37 cellular contexts compared by ENCODE assay signal in the genomic region with DNA sequence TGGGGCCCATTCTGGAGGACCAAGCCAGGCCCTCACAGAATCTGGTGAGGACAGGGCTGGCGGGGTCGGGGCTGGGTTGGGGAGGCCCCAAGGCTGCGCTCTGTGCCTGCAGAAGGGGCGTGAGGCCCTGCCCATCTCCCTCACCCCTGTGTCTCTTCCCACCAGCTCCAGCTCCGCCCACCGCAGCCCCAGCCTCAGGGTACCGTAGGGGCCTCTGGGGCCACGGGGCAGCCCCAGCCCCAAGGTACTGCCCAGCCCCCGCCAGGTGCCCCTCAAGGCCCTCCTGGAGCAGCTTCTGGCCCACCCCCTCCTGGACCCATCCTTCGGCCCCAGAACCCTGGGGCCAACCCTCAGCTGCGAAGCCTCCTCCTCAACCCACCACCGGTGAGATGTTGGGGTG.
"Had no signal": no experiment of that assay in that cellular context is flagged by ENCODE, and none has a peak within 500 bp of the region (broad histone marks: within the 10 kb centered on the region; RNA-seq: fewer than 3 reads in every experiment).

No MANE protein-coding gene starts in this region.

- H3K9me3 Mint-ChIP-seq: activated B cell treated with CpG ODN at 0.5 μM for 24 hours; activated CD4-positive, alpha-beta memory T cell treated with anti-CD3 and anti-CD28 coated beads for 36 hours; activated naive CD8-positive, alpha-beta T cell treated with anti-CD3 and anti-CD28 coated beads for 36 hours; activated T-cell treated with anti-CD3 and anti-CD28 coated beads, Interleukin-2, amount 50 U/mL, for 72 hours; activated T-helper 17 cell treated with anti-CD3 and anti-CD28 coated beads, Interleukin-2, amount 50 U/mL, for 72 hours; central memory CD8-positive, alpha-beta T cell; T-cell had no signal

- H3K4me3 ChIP-seq: Peyer's patch, SK-N-MC had no signal

- H3K27me3 Mint-ChIP-seq: activated B cell treated with CpG ODN at 0.5 μM for 24 hours; activated CD4-positive, alpha-beta memory T cell treated with anti-CD3 and anti-CD28 coated beads for 36 hours; activated naive CD8-positive, alpha-beta T cell treated with anti-CD3 and anti-CD28 coated beads for 36 hours; activated T-helper 17 cell treated with anti-CD3 and anti-CD28 coated beads, Interleukin-2, amount 50 U/mL, for 72 hours; central memory CD8-positive, alpha-beta T cell; T-cell had no signal

- ATAC-seq: activated T-cell treated with anti-CD3 and anti-CD28 coated beads, Interleukin-2, amount 50 U/mL, for 72 hours; activated T-helper 17 cell treated with anti-CD3 and anti-CD28 coated beads, Interleukin-2, amount 50 U/mL, for 72 hours; PC-3; Right ventricle myocardium inferior; T-cell had no signal

- H3K4me1 Mint-ChIP-seq: activated B cell treated with CpG ODN at 0.5 μM for 24 hours; activated naive CD8-positive, alpha-beta T cell treated with anti-CD3 and anti-CD28 coated beads for 36 hours; central memory CD8-positive, alpha-beta T cell had no signal

- H3K27ac ChIP-seq: brain microvascular endothelial cell, Peyer's patch, SK-N-MC, VCaP had no signal

- DNase-seq: activated B cell treated with CpG ODN at 0.5 μM for 24 hours; activated CD4-positive, alpha-beta memory T cell treated with anti-CD3 and anti-CD28 coated beads for 36 hours; activated CD4-positive, alpha-beta T cell treated with anti-CD3 and anti-CD28 coated beads for 4 hours; activated CD4-positive, alpha-beta T cell treated with anti-CD3 and anti-CD28 coated beads, Interleukin-2, amount 50 U/mL, for 1 hour; activated CD4-positive, CD25-positive, alpha-beta regulatory T cell treated with anti-CD3 and anti-CD28 coated beads, Interleukin-2, amount 50 U/mL, for 72 hours; activated effector memory CD4-positive, alpha-beta T cell treated with anti-CD3 and anti-CD28 coated beads, Interleukin-2, amount 50 U/mL, for 16 hours; activated naive CD4-positive, alpha-beta T cell; activated naive CD4-positive, alpha-beta T cell treated with anti-CD3 and anti-CD28 coated beads, Interleukin-2, amount 50 U/mL, for 16 hours; activated naive CD8-positive, alpha-beta T cell treated with anti-CD3 and anti-CD28 coated beads for 36 hours; activated T-cell treated with anti-CD3 and anti-CD28 coated beads, Interleukin-2, amount 50 U/mL, for 1 hour; activated T-cell treated with anti-CD3 and anti-CD28 coated beads, Interleukin-2, amount 50 U/mL, for 72 hours; amniotic stem cell; aorta; brain microvascular endothelial cell; Karpas-422; KBM-7; NCI-H1105; NCI-H1436; NCI-H1694; NCI-H1930; NCI-H2081 treated with DMSO at 0.1 percent for 48 hours; NCI-H345; NCI-H526; NCI-H748 treated with DMSO at 0.1 percent for 48 hours; NK-92 treated with Interleukin-12 subunit alpha and Interleukin-12 subunit beta, amount 100 ng/mL, for 24 hours; PC-3; Peyer's patch; RPMI8226; SIG-M5; T-cell; T-helper 2 cell; T-helper 9 cell had no signal

- H3K27ac Mint-ChIP-seq: activated B cell treated with CpG ODN at 0.5 μM for 24 hours; activated CD4-positive, alpha-beta memory T cell treated with anti-CD3 and anti-CD28 coated beads for 36 hours; activated T-cell treated with anti-CD3 and anti-CD28 coated beads, Interleukin-2, amount 50 U/mL, for 72 hours; activated T-helper 17 cell treated with anti-CD3 and anti-CD28 coated beads, Interleukin-2, amount 50 U/mL, for 72 hours; T-cell had no signal

- H3K9me3 ChIP-seq: Peyer's patch had no signal

- H3K4me3 Mint-ChIP-seq: activated B cell treated with CpG ODN at 0.5 μM for 24 hours; activated CD4-positive, alpha-beta memory T cell treated with anti-CD3 and anti-CD28 coated beads for 36 hours; activated naive CD8-positive, alpha-beta T cell treated with anti-CD3 and anti-CD28 coated beads for 36 hours; activated T-cell treated with anti-CD3 and anti-CD28 coated beads, Interleukin-2, amount 50 U/mL, for 72 hours; activated T-helper 17 cell treated with anti-CD3 and anti-CD28 coated beads, Interleukin-2, amount 50 U/mL, for 72 hours; central memory CD8-positive, alpha-beta T cell; T-cell had no signal

- H3K27me3 ChIP-seq: brain microvascular endothelial cell, Peyer's patch had no signal

- H3K4me1 ChIP-seq: Peyer's patch had no signal
